In the genomic region with DNA sequence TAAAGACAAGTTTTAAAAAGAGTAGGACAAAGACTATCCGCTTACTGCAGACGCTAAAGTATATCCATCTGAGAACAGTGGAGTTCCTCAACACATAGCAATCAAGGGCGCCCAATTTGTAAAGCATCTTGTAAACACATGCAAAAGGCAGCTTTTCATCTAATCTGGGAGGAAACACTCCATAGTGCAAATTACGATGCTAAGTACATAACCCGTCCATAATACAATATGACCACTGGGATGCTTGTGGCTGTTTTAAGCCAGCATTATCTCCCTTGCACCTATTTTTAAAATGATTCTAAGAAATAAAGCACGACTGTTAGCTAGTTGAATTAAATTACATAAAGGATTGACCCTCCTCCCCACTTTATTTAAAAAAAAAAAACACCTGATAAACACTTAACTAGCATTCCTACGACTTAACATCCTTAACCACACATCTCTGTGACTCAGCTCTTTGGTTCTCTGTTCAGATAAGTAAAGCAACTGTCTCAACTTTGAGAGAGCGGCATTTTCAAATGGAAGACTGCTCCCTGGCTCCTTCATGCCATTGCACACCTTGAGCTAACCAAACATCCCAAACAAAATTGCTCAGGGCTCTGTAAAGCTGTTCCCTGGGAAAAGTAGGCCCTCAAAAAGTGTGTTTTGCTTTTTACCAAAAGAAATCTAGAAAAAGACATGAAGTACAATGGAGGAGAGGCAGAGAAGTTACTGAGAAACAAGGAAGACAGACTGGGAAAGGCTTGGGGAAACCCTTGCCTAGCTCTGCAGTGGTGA, we compare ENCODE assay signal across 1 cellular context.
TF ChIP-seq lines count a peak whose summit lies in the region.

No MANE protein-coding gene starts in this region.

TF ChIP-seq in K562, 482 proteins besides CTCF, POLR2A, EP300 and RAD21 (continued from another document and continues in another):
- TF ChIP-seq, protein P1, sequence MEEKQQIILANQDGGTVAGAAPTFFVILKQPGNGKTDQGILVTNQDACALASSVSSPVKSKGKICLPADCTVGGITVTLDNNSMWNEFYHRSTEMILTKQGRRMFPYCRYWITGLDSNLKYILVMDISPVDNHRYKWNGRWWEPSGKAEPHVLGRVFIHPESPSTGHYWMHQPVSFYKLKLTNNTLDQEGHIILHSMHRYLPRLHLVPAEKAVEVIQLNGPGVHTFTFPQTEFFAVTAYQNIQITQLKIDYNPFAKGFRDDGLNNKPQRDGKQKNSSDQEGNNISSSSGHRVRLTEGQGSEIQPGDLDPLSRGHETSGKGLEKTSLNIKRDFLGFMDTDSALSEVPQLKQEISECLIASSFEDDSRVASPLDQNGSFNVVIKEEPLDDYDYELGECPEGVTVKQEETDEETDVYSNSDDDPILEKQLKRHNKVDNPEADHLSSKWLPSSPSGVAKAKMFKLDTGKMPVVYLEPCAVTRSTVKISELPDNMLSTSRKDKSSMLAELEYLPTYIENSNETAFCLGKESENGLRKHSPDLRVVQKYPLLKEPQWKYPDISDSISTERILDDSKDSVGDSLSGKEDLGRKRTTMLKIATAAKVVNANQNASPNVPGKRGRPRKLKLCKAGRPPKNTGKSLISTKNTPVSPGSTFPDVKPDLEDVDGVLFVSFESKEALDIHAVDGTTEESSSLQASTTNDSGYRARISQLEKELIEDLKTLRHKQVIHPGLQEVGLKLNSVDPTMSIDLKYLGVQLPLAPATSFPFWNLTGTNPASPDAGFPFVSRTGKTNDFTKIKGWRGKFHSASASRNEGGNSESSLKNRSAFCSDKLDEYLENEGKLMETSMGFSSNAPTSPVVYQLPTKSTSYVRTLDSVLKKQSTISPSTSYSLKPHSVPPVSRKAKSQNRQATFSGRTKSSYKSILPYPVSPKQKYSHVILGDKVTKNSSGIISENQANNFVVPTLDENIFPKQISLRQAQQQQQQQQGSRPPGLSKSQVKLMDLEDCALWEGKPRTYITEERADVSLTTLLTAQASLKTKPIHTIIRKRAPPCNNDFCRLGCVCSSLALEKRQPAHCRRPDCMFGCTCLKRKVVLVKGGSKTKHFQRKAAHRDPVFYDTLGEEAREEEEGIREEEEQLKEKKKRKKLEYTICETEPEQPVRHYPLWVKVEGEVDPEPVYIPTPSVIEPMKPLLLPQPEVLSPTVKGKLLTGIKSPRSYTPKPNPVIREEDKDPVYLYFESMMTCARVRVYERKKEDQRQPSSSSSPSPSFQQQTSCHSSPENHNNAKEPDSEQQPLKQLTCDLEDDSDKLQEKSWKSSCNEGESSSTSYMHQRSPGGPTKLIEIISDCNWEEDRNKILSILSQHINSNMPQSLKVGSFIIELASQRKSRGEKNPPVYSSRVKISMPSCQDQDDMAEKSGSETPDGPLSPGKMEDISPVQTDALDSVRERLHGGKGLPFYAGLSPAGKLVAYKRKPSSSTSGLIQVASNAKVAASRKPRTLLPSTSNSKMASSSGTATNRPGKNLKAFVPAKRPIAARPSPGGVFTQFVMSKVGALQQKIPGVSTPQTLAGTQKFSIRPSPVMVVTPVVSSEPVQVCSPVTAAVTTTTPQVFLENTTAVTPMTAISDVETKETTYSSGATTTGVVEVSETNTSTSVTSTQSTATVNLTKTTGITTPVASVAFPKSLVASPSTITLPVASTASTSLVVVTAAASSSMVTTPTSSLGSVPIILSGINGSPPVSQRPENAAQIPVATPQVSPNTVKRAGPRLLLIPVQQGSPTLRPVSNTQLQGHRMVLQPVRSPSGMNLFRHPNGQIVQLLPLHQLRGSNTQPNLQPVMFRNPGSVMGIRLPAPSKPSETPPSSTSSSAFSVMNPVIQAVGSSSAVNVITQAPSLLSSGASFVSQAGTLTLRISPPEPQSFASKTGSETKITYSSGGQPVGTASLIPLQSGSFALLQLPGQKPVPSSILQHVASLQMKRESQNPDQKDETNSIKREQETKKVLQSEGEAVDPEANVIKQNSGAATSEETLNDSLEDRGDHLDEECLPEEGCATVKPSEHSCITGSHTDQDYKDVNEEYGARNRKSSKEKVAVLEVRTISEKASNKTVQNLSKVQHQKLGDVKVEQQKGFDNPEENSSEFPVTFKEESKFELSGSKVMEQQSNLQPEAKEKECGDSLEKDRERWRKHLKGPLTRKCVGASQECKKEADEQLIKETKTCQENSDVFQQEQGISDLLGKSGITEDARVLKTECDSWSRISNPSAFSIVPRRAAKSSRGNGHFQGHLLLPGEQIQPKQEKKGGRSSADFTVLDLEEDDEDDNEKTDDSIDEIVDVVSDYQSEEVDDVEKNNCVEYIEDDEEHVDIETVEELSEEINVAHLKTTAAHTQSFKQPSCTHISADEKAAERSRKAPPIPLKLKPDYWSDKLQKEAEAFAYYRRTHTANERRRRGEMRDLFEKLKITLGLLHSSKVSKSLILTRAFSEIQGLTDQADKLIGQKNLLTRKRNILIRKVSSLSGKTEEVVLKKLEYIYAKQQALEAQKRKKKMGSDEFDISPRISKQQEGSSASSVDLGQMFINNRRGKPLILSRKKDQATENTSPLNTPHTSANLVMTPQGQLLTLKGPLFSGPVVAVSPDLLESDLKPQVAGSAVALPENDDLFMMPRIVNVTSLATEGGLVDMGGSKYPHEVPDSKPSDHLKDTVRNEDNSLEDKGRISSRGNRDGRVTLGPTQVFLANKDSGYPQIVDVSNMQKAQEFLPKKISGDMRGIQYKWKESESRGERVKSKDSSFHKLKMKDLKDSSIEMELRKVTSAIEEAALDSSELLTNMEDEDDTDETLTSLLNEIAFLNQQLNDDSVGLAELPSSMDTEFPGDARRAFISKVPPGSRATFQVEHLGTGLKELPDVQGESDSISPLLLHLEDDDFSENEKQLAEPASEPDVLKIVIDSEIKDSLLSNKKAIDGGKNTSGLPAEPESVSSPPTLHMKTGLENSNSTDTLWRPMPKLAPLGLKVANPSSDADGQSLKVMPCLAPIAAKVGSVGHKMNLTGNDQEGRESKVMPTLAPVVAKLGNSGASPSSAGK (IDR thresholded peaks at IDR 0.05) = no peak
- TF ChIP-seq, protein P2, sequence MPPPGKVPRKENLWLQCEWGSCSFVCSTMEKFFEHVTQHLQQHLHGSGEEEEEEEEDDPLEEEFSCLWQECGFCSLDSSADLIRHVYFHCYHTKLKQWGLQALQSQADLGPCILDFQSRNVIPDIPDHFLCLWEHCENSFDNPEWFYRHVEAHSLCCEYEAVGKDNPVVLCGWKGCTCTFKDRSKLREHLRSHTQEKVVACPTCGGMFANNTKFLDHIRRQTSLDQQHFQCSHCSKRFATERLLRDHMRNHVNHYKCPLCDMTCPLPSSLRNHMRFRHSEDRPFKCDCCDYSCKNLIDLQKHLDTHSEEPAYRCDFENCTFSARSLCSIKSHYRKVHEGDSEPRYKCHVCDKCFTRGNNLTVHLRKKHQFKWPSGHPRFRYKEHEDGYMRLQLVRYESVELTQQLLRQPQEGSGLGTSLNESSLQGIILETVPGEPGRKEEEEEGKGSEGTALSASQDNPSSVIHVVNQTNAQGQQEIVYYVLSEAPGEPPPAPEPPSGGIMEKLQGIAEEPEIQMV (tag; conservative IDR thresholded peaks at IDR 0.05; ENCODE audit: low read depth) = no peak
- TF ChIP-seq, protein P3, sequence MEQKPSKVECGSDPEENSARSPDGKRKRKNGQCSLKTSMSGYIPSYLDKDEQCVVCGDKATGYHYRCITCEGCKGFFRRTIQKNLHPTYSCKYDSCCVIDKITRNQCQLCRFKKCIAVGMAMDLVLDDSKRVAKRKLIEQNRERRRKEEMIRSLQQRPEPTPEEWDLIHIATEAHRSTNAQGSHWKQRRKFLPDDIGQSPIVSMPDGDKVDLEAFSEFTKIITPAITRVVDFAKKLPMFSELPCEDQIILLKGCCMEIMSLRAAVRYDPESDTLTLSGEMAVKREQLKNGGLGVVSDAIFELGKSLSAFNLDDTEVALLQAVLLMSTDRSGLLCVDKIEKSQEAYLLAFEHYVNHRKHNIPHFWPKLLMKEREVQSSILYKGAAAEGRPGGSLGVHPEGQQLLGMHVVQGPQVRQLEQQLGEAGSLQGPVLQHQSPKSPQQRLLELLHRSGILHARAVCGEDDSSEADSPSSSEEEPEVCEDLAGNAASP (IDR thresholded peaks at IDR 0.05) = no peak
- TF ChIP-seq, protein P4, sequence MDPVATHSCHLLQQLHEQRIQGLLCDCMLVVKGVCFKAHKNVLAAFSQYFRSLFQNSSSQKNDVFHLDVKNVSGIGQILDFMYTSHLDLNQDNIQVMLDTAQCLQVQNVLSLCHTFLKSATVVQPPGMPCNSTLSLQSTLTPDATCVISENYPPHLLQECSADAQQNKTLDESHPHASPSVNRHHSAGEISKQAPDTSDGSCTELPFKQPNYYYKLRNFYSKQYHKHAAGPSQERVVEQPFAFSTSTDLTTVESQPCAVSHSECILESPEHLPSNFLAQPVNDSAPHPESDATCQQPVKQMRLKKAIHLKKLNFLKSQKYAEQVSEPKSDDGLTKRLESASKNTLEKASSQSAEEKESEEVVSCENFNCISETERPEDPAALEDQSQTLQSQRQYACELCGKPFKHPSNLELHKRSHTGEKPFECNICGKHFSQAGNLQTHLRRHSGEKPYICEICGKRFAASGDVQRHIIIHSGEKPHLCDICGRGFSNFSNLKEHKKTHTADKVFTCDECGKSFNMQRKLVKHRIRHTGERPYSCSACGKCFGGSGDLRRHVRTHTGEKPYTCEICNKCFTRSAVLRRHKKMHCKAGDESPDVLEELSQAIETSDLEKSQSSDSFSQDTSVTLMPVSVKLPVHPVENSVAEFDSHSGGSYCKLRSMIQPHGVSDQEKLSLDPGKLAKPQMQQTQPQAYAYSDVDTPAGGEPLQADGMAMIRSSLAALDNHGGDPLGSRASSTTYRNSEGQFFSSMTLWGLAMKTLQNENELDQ (CRISPR knock-in tag; IDR thresholded peaks at IDR 0.05; ENCODE audit: borderline replicate concordance) = no peak
- TF ChIP-seq XRCC3 (IDR thresholded peaks at IDR 0.05) = no peak
- no peak for TF ChIP-seq ZNF695 (CRISPR knock-in tag; IDR thresholded peaks at IDR 0.05)
- TF ChIP-seq JUNB (CRISPR knock-in tag; conservative IDR thresholded peaks at IDR 0.05) = no peak
- TF ChIP-seq PRPF4 (IDR thresholded peaks at IDR 0.05; ENCODE audit: insufficient read depth, low read depth, low read length, poor library complexity, severe bottlenecking) = no peak
- TF ChIP-seq LARP7 (IDR thresholded peaks at IDR 0.05) = no peak
- no peak for TF ChIP-seq YY1 (IDR thresholded peaks at IDR 0.05; ENCODE audit: borderline replicate concordance in 1 of 3, control insufficient read depth in 1 of 3, extremely low read depth in 1 of 3, insufficient read depth in 3 of 3, insufficient read length in 1 of 3, insufficient replicate concordance in 2 of 3, low read depth in 1 of 3, low read length in 2 of 3)
- TF ChIP-seq ZNF584 (CRISPR knock-in tag; IDR thresholded peaks at IDR 0.05; ENCODE audit: low read depth) = no peak
- TF ChIP-seq, protein P5, sequence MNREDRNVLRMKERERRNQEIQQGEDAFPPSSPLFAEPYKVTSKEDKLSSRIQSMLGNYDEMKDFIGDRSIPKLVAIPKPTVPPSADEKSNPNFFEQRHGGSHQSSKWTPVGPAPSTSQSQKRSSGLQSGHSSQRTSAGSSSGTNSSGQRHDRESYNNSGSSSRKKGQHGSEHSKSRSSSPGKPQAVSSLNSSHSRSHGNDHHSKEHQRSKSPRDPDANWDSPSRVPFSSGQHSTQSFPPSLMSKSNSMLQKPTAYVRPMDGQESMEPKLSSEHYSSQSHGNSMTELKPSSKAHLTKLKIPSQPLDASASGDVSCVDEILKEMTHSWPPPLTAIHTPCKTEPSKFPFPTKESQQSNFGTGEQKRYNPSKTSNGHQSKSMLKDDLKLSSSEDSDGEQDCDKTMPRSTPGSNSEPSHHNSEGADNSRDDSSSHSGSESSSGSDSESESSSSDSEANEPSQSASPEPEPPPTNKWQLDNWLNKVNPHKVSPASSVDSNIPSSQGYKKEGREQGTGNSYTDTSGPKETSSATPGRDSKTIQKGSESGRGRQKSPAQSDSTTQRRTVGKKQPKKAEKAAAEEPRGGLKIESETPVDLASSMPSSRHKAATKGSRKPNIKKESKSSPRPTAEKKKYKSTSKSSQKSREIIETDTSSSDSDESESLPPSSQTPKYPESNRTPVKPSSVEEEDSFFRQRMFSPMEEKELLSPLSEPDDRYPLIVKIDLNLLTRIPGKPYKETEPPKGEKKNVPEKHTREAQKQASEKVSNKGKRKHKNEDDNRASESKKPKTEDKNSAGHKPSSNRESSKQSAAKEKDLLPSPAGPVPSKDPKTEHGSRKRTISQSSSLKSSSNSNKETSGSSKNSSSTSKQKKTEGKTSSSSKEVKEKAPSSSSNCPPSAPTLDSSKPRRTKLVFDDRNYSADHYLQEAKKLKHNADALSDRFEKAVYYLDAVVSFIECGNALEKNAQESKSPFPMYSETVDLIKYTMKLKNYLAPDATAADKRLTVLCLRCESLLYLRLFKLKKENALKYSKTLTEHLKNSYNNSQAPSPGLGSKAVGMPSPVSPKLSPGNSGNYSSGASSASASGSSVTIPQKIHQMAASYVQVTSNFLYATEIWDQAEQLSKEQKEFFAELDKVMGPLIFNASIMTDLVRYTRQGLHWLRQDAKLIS (CRISPR knock-in tag; IDR thresholded peaks at IDR 0.05) = no peak
- TF ChIP-seq, protein P6, sequence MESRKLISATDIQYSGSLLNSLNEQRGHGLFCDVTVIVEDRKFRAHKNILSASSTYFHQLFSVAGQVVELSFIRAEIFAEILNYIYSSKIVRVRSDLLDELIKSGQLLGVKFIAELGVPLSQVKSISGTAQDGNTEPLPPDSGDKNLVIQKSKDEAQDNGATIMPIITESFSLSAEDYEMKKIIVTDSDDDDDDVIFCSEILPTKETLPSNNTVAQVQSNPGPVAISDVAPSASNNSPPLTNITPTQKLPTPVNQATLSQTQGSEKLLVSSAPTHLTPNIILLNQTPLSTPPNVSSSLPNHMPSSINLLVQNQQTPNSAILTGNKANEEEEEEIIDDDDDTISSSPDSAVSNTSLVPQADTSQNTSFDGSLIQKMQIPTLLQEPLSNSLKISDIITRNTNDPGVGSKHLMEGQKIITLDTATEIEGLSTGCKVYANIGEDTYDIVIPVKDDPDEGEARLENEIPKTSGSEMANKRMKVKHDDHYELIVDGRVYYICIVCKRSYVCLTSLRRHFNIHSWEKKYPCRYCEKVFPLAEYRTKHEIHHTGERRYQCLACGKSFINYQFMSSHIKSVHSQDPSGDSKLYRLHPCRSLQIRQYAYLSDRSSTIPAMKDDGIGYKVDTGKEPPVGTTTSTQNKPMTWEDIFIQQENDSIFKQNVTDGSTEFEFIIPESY (CRISPR knock-in tag; IDR thresholded peaks at IDR 0.05) = peak; percentile 41; the same call in 1 of the 2 replicates
- no peak for TF ChIP-seq TARDBP (IDR thresholded peaks at IDR 0.05)
- TF ChIP-seq ZNF766 (CRISPR knock-in tag; conservative IDR thresholded peaks at IDR 0.05) = no peak
